In the genomic region with DNA sequence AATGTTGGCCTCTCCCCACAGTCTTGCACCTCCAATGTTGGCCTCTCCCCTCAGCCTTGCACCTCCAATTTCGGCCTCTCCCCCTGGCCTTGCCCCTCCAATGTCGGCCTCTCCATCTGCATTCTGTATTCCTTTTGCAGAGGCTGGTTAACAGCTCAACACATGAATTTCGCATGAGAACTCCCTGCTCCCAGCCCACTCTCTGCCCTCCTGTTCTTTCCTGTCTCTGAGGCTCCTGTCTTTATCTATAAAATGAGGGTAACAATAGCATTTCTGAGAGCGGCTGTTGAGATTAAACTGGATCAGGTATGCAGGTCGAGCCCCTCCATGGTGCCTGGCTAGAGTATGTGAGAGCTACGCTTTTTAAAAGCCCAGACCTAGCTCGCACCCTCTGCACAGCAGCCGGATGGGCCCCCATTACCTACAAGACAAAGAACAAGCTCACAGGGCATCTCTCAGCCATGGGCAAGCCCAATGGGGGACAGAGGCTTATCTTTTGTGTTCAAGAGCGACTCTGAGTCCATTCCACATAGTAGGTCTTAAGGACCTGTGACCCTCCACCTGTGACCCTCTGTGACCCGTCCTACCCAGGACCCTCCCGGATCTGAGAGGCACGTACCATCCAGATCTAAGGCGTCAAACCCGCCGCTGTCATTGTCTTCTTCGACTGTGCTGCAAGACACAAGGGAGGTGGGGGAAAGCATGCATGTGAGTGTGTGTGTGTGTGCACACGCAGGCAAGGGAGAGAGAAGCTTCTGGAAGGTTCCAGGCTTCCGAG, we compare ENCODE assay signal across 15 cellular contexts.
DNase-seq lines count a peak whose midpoint lies in the region; ATAC-seq and TF ChIP-seq lines count a peak whose summit lies in the region.
"Had no signal": no experiment of that assay in that cellular context is flagged by ENCODE, and none has a peak within 500 bp of the region (broad histone marks: within the 10 kb centered on the region; RNA-seq: fewer than 3 reads in every experiment).

No MANE protein-coding gene starts in this region.

- H3K4me1 ChIP-seq in endodermal cell (ENCODE audit: control insufficient read depth, insufficient read depth, low read length) (no peaks in the 10 kb centered on the region), spleen (no peaks in the 10 kb centered on the region)

- no peak for TF ChIP-seq POLR2A in spleen (IDR thresholded peaks at IDR 0.05)

- no peaks in the 10 kb centered on the region for H3K4me1 Mint-ChIP-seq in activated naive CD4-positive, alpha-beta T cell treated with anti-CD3 and anti-CD28 coated beads, Interleukin-2, amount 10 ng/mL, durations not matched to agents 7 days and 5 days
- H3K4me1 Mint-ChIP-seq in endodermal cell = no peaks in the 10 kb centered on the region

- H3K27me3 ChIP-seq in endodermal cell (ENCODE audit: control insufficient read depth, insufficient read depth, low read length, poor library complexity, severe bottlenecking) (no peaks in the 10 kb centered on the region), spleen (replicated peaks in 1 of 7) (peaks cover 0 to 31% (median 0%) of the 10 kb centered on the region in 7 donors)

- ATAC-seq in GM18520 (IDR thresholded peaks at IDR 0.05; ENCODE audit: unreplicated experiment) = no peak
- ATAC-seq: Panc1 had no signal

- H3K36me3 Mint-ChIP-seq in activated naive CD4-positive, alpha-beta T cell treated with anti-CD3 and anti-CD28 coated beads, Interleukin-2, amount 10 ng/mL, durations not matched to agents 7 days and 5 days = peaks cover 40% of the 10 kb centered on the region
- no peaks in the 10 kb centered on the region for H3K36me3 Mint-ChIP-seq in endodermal cell (ENCODE audit: low read depth)

- TF ChIP-seq CTCF in endodermal cell (conservative IDR thresholded peaks at IDR 0.05) (no peak), spleen (IDR thresholded peaks at IDR 0.05 in 8 of 11, conservative IDR thresholded peaks at IDR 0.05 in 3 of 11) (no peak)

- no peaks in the 10 kb centered on the region for H3K27me3 Mint-ChIP-seq in activated naive CD4-positive, alpha-beta T cell treated with anti-CD3 and anti-CD28 coated beads, Interleukin-2, amount 10 ng/mL, durations not matched to agents 7 days and 5 days
- H3K27me3 Mint-ChIP-seq in endodermal cell (ENCODE audit: insufficient read depth) = no peaks in the 10 kb centered on the region

- intact Hi-C loops in spleen (cut with DNase I; ENCODE audit: low total_unique reads) = no loop called here

- H3K9me3 Mint-ChIP-seq in activated naive CD4-positive, alpha-beta T cell treated with anti-CD3 and anti-CD28 coated beads, Interleukin-2, amount 10 ng/mL, durations not matched to agents 7 days and 5 days = no peaks in the 10 kb centered on the region
- H3K9me3 Mint-ChIP-seq in endodermal cell = no peaks in the 10 kb centered on the region

- H3K27ac Mint-ChIP-seq in activated naive CD4-positive, alpha-beta T cell treated with anti-CD3 and anti-CD28 coated beads, Interleukin-2, amount 10 ng/mL, durations not matched to agents 7 days and 5 days = no peak overlapping the region
- peak overlapping the region; percentile 53 for H3K27ac Mint-ChIP-seq in endodermal cell

- H3K9me3 ChIP-seq in endodermal cell (ENCODE audit: control insufficient read depth, low read length) (no peaks in the 10 kb centered on the region), spleen (no peaks in the 10 kb centered on the region)

- H3K4me3 ChIP-seq in endodermal cell (ENCODE audit: low read length) (no peak overlapping the region), spleen (no peak overlapping the region)
- H3K4me3 ChIP-seq: GM23248 had no signal

- CTCF ChIA-PET in activated naive CD4-positive, alpha-beta T cell treated with anti-CD3 and anti-CD28 coated beads, Interleukin-2, amount 10 ng/mL, durations not matched to agents 7 days and 5 days (lab: Charles Lee) = no interaction called here

- H3K36me3 ChIP-seq in endodermal cell (ENCODE audit: control insufficient read depth, insufficient read depth, low read length) (no peaks in the 10 kb centered on the region), spleen (peaks cover 0 to 98% (median 55%) of the 10 kb centered on the region in 6 donors)

- DNase-seq in activated naive CD4-positive, alpha-beta T cell treated with anti-CD3 and anti-CD28 coated beads, Interleukin-2, amount 10 ng/mL, durations not matched to agents 7 days and 5 days = peak; percentile 14
- no peak for DNase-seq in activated naive CD4-positive, alpha-beta T cell (lab: John Stamatoyannopoulos, UW)
- DNase-seq in RPMI8226 = peak; percentile 38
- peak; percentile 41 for DNase-seq in endodermal cell
- peak; percentile 64 for DNase-seq in spleen
- DNase-seq in NCI-H510A (lab: John Stamatoyannopoulos, UW) = no peak
- no peak for DNase-seq in NCI-H1930 (lab: John Stamatoyannopoulos, UW)
- DNase-seq: amygdala; GM23248; mesendoderm; NCI-H82; stimulated activated naive CD4-positive, alpha-beta T cell; trophoblast cell had no signal

- WGBS in endodermal cell (ENCODE audit: insufficient coverage in 1 of 2, insufficient read length in 1 of 2), 2 experiments = 87 to 95% methylated on average over 12 to 18 of the region's 18 CpGs
- WGBS in spleen, 5 donors = 86 to 95% (median 93%) methylated on average over 18 of the region's 18 CpGs

- H3K4me3 Mint-ChIP-seq in activated naive CD4-positive, alpha-beta T cell treated with anti-CD3 and anti-CD28 coated beads, Interleukin-2, amount 10 ng/mL, durations not matched to agents 7 days and 5 days = no peak overlapping the region
- no peak overlapping the region for H3K4me3 Mint-ChIP-seq in endodermal cell

- H3K27ac ChIP-seq in endodermal cell (ENCODE audit: low read depth, low read length) = no peak overlapping the region
- no peak overlapping the region for H3K27ac ChIP-seq in spleen
- H3K27ac ChIP-seq: GM23248 had no signal

- no peak overlapping the region for H3K9ac ChIP-seq in endodermal cell (ENCODE audit: extremely low read depth, low read length, poor library complexity, severe bottlenecking)
- H3K9ac ChIP-seq: GM23248 had no signal

Comparison
In these comparisons a context has a peak if more than half of its experiments do, and no peak if none do; other contexts are left out.
1. DNase-seq: peak in activated naive CD4-positive, alpha-beta T cell treated with anti-CD3 and anti-CD28 coated beads, Interleukin-2, amount 10 ng/mL, durations not matched to agents 7 days and 5 days (single experiment), RPMI8226 (single experiment), endodermal cell (single experiment) and spleen (single experiment); none in activated naive CD4-positive, alpha-beta T cell (0 of 4), NCI-H510A (single experiment) and NCI-H1930 (0 of 2).